In genomic region chr12:151579-151978, GRCh38 we compare ENCODE assay signal across 28 cellular contexts.
"Had no signal": no experiment of that assay in that cellular context is flagged by ENCODE, and none has a peak within 500 bp of the region (broad histone marks: within the 10 kb centered on the region; RNA-seq: fewer than 3 reads in every experiment).

No MANE protein-coding gene starts in this region.

- ATAC-seq: natural killer cell treated with Interleukin-12 subunit alpha and Interleukin-12 subunit beta and Interleukin-15 and Interleukin-18, amount 100 ng/mL, for 72 hours; psoas muscle; right cardiac atrium; stimulated activated effector memory CD8-positive, alpha-beta T cell treated with anti-CD3 and anti-CD28 coated beads, Interleukin-12 subunit alpha, Interleukin-12 subunit beta, amount 100 ng/mL, for 72 hours; stimulated activated naive B cell treated with anti-CD40 and anti-IgM and Interleukin-4, amounts not matched to agents 10 μg/mL and 1 μg/mL and 100 μg/mL, for 72 hours had no signal

- H3K9me3 Mint-ChIP-seq: natural killer cell treated with Interleukin-12 subunit alpha and Interleukin-12 subunit beta and Interleukin-15 and Interleukin-18, amount 100 ng/mL, for 72 hours; nephron progenitor cell; neural crest cell; stimulated activated effector memory CD8-positive, alpha-beta T cell treated with anti-CD3 and anti-CD28 coated beads, Interleukin-12 subunit alpha, Interleukin-12 subunit beta, amount 100 ng/mL, for 72 hours; stimulated activated naive B cell treated with anti-CD40 and anti-IgM and Interleukin-4, amounts not matched to agents 10 μg/mL and 1 μg/mL and 100 μg/mL, for 72 hours; stimulated activated naive CD8-positive, alpha-beta T cell treated with anti-CD3 and anti-CD28 coated beads, Interleukin-15, Interleukin-2, amounts not matched to agents 100 ng/mL and 50 ng/mL, for 24 hours had no signal

- H2AFZ ChIP-seq: parathyroid adenoma had no signal

- H3K36me3 Mint-ChIP-seq: natural killer cell treated with Interleukin-12 subunit alpha and Interleukin-12 subunit beta and Interleukin-15 and Interleukin-18, amount 100 ng/mL, for 72 hours; stimulated activated effector memory CD8-positive, alpha-beta T cell treated with anti-CD3 and anti-CD28 coated beads, Interleukin-12 subunit alpha, Interleukin-12 subunit beta, amount 100 ng/mL, for 72 hours; stimulated activated naive B cell treated with anti-CD40 and anti-IgM and Interleukin-4, amounts not matched to agents 10 μg/mL and 1 μg/mL and 100 μg/mL, for 72 hours had no signal

- H3K9ac ChIP-seq: parathyroid adenoma had no signal

- H3K36me3 ChIP-seq: ovary, right lobe of liver, sigmoid colon, stomach, thoracic aorta, thyroid gland, tibial nerve, upper lobe of left lung, vagina had no signal

- H3K27ac ChIP-seq: ovary, parathyroid adenoma, psoas muscle, right lobe of liver, sigmoid colon, stomach, thoracic aorta, thyroid gland, tibial nerve, upper lobe of left lung, vagina had no signal

- DNase-seq: nephron progenitor cell; occipital lobe; ovary; posterior cingulate gyrus; psoas muscle; right cardiac atrium; right lobe of liver; sigmoid colon; small intestine; stimulated activated CD4-positive, alpha-beta T cell treated with anti-CD3 and anti-CD28 coated beads, Interleukin-15, amount 100 ng/mL, for 24 hours; stimulated activated CD4-positive, alpha-beta T cell treated with anti-CD3 and anti-CD28 coated beads, Interleukin-2, amount 100 ng/mL, for 24 hours; stimulated activated CD4-positive, alpha-beta T cell treated with anti-CD3 and anti-CD28 coated beads, Interleukin-2, amount 100 ng/mL, for 48 hours; stimulated activated CD4-positive, alpha-beta T cell treated with anti-CD3 and anti-CD28 coated beads, Interleukin-4, amount 100 ng/mL, for 24 hours; stimulated activated naive B cell treated with anti-CD40 and anti-IgM and Interleukin-4, amounts not matched to agents 10 μg/mL and 1 μg/mL and 100 μg/mL, for 72 hours; stimulated activated naive CD4-positive, alpha-beta T cell treated with Interleukin-2 at 50 U/mL for 16 hours; stomach; thyroid gland; trophoblast cell; upper lobe of left lung had no signal

- H3K27me3 Mint-ChIP-seq: stimulated activated naive CD8-positive, alpha-beta T cell treated with anti-CD3 and anti-CD28 coated beads, Interleukin-15, Interleukin-2, amounts not matched to agents 100 ng/mL and 50 ng/mL, for 24 hours had no signal

- H3K4me3 Mint-ChIP-seq: natural killer cell treated with Interleukin-12 subunit alpha and Interleukin-12 subunit beta and Interleukin-15 and Interleukin-18, amount 100 ng/mL, for 72 hours; nephron progenitor cell; neural crest cell; stimulated activated effector memory CD8-positive, alpha-beta T cell treated with anti-CD3 and anti-CD28 coated beads, Interleukin-12 subunit alpha, Interleukin-12 subunit beta, amount 100 ng/mL, for 72 hours; stimulated activated naive B cell treated with anti-CD40 and anti-IgM and Interleukin-4, amounts not matched to agents 10 μg/mL and 1 μg/mL and 100 μg/mL, for 72 hours; stimulated activated naive CD8-positive, alpha-beta T cell treated with anti-CD3 and anti-CD28 coated beads, Interleukin-15, Interleukin-2, amounts not matched to agents 100 ng/mL and 50 ng/mL, for 24 hours had no signal

- H3K27ac Mint-ChIP-seq: natural killer cell treated with Interleukin-12 subunit alpha and Interleukin-12 subunit beta and Interleukin-15 and Interleukin-18, amount 100 ng/mL, for 72 hours; nephron progenitor cell; progenitor cell of endocrine pancreas; stimulated activated effector memory CD8-positive, alpha-beta T cell treated with anti-CD3 and anti-CD28 coated beads, Interleukin-12 subunit alpha, Interleukin-12 subunit beta, amount 100 ng/mL, for 72 hours; stimulated activated naive B cell treated with anti-CD40 and anti-IgM and Interleukin-4, amounts not matched to agents 10 μg/mL and 1 μg/mL and 100 μg/mL, for 72 hours; stimulated activated naive CD8-positive, alpha-beta T cell treated with anti-CD3 and anti-CD28 coated beads, Interleukin-15, Interleukin-2, amounts not matched to agents 100 ng/mL and 50 ng/mL, for 24 hours had no signal

- H3K4me1 ChIP-seq: psoas muscle, right lobe of liver, sigmoid colon, stomach, tibial nerve, upper lobe of left lung, vagina had no signal

- H3K27me3 ChIP-seq: ovary, right lobe of liver, thyroid gland, tibial nerve, upper lobe of left lung, vagina had no signal

- H3K9me3 ChIP-seq: ovary, psoas muscle, right lobe of liver, sigmoid colon, stomach, thoracic aorta, thyroid gland, tibial nerve, upper lobe of left lung, vagina had no signal

- H3K4me3 ChIP-seq: ovary, psoas muscle, right lobe of liver, sigmoid colon, stomach, thoracic aorta, thyroid gland, tibial nerve, upper lobe of left lung, vagina had no signal
